ENCODE assay signal across 1 cellular context in genomic region chr5:34655354-34655991, GRCh38.
TF ChIP-seq lines count a peak whose summit lies in the region.

No MANE protein-coding gene starts in this region.

TF ChIP-seq in GM23338, 12 proteins besides CTCF, POLR2A, EP300 and RAD21 (continued from another document):
- no peak for TF ChIP-seq ZNF462 (CRISPR knock-in tag; IDR thresholded peaks at IDR 0.05)
- no peak for TF ChIP-seq CREB1 (CRISPR knock-in tag; IDR thresholded peaks at IDR 0.05; ENCODE audit: low read depth)
- TF ChIP-seq POLR2AphosphoS5 (IDR thresholded peaks at IDR 0.05; ENCODE audit: low read depth): no peak
- no peak for TF ChIP-seq ZNF114 (CRISPR knock-in tag; IDR thresholded peaks at IDR 0.05)
- TF ChIP-seq NANOG (IDR thresholded peaks at IDR 0.05; ENCODE audit: borderline replicate concordance): no peak
